10 cellular contexts compared by ENCODE assay signal in the genomic region with DNA sequence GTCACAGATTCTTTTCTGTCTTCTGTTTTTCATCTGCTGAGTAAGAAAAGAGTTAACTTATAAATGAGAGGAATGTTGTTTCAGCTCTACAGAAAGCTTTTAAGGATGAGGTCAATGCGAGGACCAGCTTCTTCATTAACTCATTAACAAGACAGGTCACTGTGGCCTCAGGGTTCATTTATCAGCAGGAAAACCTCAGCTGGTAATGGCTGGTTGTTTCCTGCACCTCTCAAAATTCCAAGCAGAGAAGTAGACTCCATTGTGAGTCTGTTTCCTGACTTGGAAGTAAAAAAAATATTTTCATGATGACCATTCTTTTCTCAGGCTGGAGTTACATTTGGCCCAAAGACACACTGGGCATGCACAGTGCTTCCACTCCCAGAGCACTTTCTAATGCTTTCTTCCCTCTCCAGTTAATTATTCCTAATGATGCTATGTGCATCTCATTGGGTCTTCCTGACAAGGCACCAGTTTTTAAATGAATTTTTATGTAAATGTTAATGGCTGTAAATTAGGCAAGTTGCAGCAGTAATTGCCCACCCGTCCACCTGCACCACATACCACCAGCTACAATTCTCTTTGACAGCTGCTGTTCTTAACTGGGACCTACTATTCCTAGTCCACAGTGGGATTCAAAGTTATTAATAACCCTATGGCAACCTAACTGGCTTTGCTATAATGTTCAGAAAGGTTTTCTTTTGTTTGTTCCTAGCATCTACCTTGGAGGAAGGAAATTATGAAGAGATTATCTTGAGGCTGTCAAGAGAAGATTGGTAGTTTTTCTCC.
DNase-seq lines count a peak whose midpoint lies in the region; ATAC-seq, FAIRE-seq and TF ChIP-seq lines count a peak whose summit lies in the region.
"Had no signal": no experiment of that assay in that cellular context is flagged by ENCODE, and none has a peak within 500 bp of the region (broad histone marks: within the 10 kb centered on the region; RNA-seq: fewer than 3 reads in every experiment).

No MANE protein-coding gene starts in this region.

- TF ChIP-seq POLR2A in spleen (IDR thresholded peaks at IDR 0.05): no peak

- H3K9me3 ChIP-seq in HEK293 (ENCODE audit: control insufficient read depth, insufficient read depth, low read depth, low read length): no peaks in the 10 kb centered on the region
- no peaks in the 10 kb centered on the region for H3K9me3 ChIP-seq in kidney (ENCODE audit: control insufficient read depth in 1 of 2, low read length in 2 of 2)
- no peaks in the 10 kb centered on the region for H3K9me3 ChIP-seq in spleen

- peaks cover 30% of the 10 kb centered on the region for H3K4me1 Mint-ChIP-seq in MCF 10A (ENCODE audit: insufficient read depth, unreplicated experiment)

- TF ChIP-seq CTCF in HEK293 (tag by site-specific recombination; IDR thresholded peaks at IDR 0.05): no peak
- no peak for TF ChIP-seq CTCF in MCF 10A (IDR thresholded peaks at IDR 0.05; ENCODE audit: unreplicated experiment)
- no peak for TF ChIP-seq CTCF in kidney (IDR thresholded peaks at IDR 0.05; ENCODE audit: borderline replicate concordance, extremely low read depth, insufficient read depth)
- TF ChIP-seq CTCF in spleen (IDR thresholded peaks at IDR 0.05 in 8 of 11, conservative IDR thresholded peaks at IDR 0.05 in 3 of 11): no peak

- CTCF ChIA-PET in HEK293 (lab: Yijun Ruan, JAX) (interaction anchor here (1.1 to 2.8 kb wide), 2 partner anchors 124 to 142 kb away, joined by 3 to 8 read pairs; no protein-coding TSS in a partner anchor), MCF 10A (lab: Yijun Ruan, JAX) (interaction anchor here (0.6 to 1.7 kb wide), 4 partner anchors 14 to 44 kb away, joined by 3 to 8 read pairs (median 4); no protein-coding TSS in a partner anchor)

- peaks cover 11% of the 10 kb centered on the region for H3K36me3 Mint-ChIP-seq in MCF 10A (ENCODE audit: insufficient read depth, unreplicated experiment)

- no TSS peak for BruUV-seq in MCF 10A (replicated peaks; lab: Mats Ljungman, UMichigan)

- H3K27ac ChIP-seq in HEK293 (ENCODE audit: extremely low read depth, low read depth, low read length) (no peak overlapping the region), kidney (ENCODE audit: low read depth in 2 of 2, low read length in 2 of 2) (peak overlapping the region; percentile 49 to 80), spleen (peak overlapping the region in 5 of 8 donors; percentile 19 to 48 (median 29))

- H3K36me3 ChIP-seq in HEK293 (ENCODE audit: control insufficient read depth in 2 of 2, insufficient read depth in 1 of 2, low read length in 2 of 2): peaks cover 0 to 5% of the 10 kb centered on the region in 2 experiments; a peak in 2 of 3 replicates
- no peaks in the 10 kb centered on the region for H3K36me3 ChIP-seq in kidney (ENCODE audit: control insufficient read depth in 1 of 2, insufficient read depth in 2 of 2, low read length in 2 of 2)
- peaks cover 0 to 14% (median 0%) of the 10 kb centered on the region in 6 donors for H3K36me3 ChIP-seq in spleen

- no peak for FAIRE-seq in kidney (lab: Jason Lieb, UNC)

- intact Hi-C loops in MCF 10A (cut with micrococcal nuclease) (no loop called here), kidney (cut with DNase I) (no loop called here), spleen (cut with DNase I; ENCODE audit: low total_unique reads) (no loop called here)

- H3K27ac Mint-ChIP-seq in MCF 10A (ENCODE audit: low read depth, unreplicated experiment): peak overlapping the region; percentile 85

- POLR2A ChIA-PET in HEK293 (lab: Yijun Ruan, JAX): no interaction called here
- POLR2A ChIA-PET in MCF 10A (lab: Yijun Ruan, JAX): interaction anchor here (0.6 to 5.6 kb wide), 3 partner anchors 9 to 348 kb away, joined by 3 to 65 read pairs (median 4); no protein-coding TSS in a partner anchor

- 65 to 82% (median 78%) methylated on average over 2 of the region's 2 CpGs for WGBS in spleen, 5 donors

- H3K9me3 Mint-ChIP-seq in MCF 10A (ENCODE audit: unreplicated experiment): no peaks in the 10 kb centered on the region

- DNase-seq in MCF 10A (ENCODE audit: unreplicated experiment) (no peak), kidney (no peak), spleen (no peak)
- no peak for DNase-seq in activated CD4-positive, alpha-beta T cell treated with anti-CD3 and anti-CD28 coated beads for 48 hours
- no peak for DNase-seq in stimulated activated CD4-positive, alpha-beta T cell treated with anti-CD3 and anti-CD28 coated beads, Interleukin-1b, Interleukin-23, amount 100 ng/mL, for 48 hours
- DNase-seq: cortex of kidney, DMS153 had no signal

- H3K4me3 Mint-ChIP-seq in MCF 10A (ENCODE audit: unreplicated experiment): no peak overlapping the region

- ATAC-seq in HG02870 (IDR thresholded peaks at IDR 0.05; ENCODE audit: unreplicated experiment) (no peak), HG02623 (IDR thresholded peaks at IDR 0.05; ENCODE audit: unreplicated experiment) (no peak)

- peaks cover 8% of the 10 kb centered on the region for H3K4me1 ChIP-seq in HEK293 (ENCODE audit: control insufficient read depth, insufficient read depth, low read length)
- peaks cover 19 to 46% of the 10 kb centered on the region in 2 donors for H3K4me1 ChIP-seq in kidney (ENCODE audit: control insufficient read depth in 1 of 2, insufficient read depth in 1 of 2, low read depth in 1 of 2, low read length in 2 of 2)
- peaks cover 0 to 32% (median 10%) of the 10 kb centered on the region in 6 donors for H3K4me1 ChIP-seq in spleen

- H3K4me3 ChIP-seq in HEK293 (ENCODE audit: low read depth, low read length) (no peak overlapping the region), kidney (ENCODE audit: low read length in 2 of 2) (no peak overlapping the region), spleen (no peak overlapping the region)

- no peaks in the 10 kb centered on the region for H3K27me3 Mint-ChIP-seq in MCF 10A (ENCODE audit: insufficient read depth, unreplicated experiment)

- H3K27me3 ChIP-seq in spleen (replicated peaks in 1 of 7): peaks cover 0 to 22% (median 0%) of the 10 kb centered on the region in 7 donors

- peak overlapping the region in 1 of 2 donors; percentile 4 for H3K9ac ChIP-seq in kidney (ENCODE audit: low read length in 2 of 2)

TF ChIP-seq in HEK293, 187 proteins besides CTCF, POLR2A, EP300 and RAD21:
- TF ChIP-seq, protein P1, sequence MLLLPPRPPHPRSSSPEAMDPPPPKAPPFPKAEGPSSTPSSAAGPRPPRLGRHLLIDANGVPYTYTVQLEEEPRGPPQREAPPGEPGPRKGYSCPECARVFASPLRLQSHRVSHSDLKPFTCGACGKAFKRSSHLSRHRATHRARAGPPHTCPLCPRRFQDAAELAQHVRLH (tag by site-specific recombination; IDR thresholded peaks at IDR 0.05): no peak
- TF ChIP-seq, protein P2, sequence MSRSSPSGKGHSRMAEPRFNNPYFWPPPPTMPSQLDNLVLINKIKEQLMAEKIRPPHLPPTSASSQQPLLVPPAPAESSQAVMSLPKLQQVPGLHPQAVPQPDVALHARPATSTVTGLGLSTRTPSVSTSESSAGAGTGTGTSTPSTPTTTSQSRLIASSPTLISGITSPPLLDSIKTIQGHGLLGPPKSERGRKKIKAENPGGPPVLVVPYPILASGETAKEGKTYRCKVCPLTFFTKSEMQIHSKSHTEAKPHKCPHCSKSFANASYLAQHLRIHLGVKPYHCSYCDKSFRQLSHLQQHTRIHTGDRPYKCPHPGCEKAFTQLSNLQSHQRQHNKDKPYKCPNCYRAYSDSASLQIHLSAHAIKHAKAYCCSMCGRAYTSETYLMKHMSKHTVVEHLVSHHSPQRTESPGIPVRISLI (tag by site-specific recombination; IDR thresholded peaks at IDR 0.05): no peak
- peak; percentile 92 for TF ChIP-seq ZNF677 (tag by site-specific recombination; IDR thresholded peaks at IDR 0.05)
